Comparison of ENCODE assay signal across 8 cellular contexts in genomic region chr6:89242574-89243330, GRCh38. TPM values are rescaled to one million over a fixed set of nuclear protein-coding genes. Genes with fewer than 3 reads are reported as not detected.
DNase-seq lines count a peak whose midpoint lies in the region; ATAC-seq and TF ChIP-seq lines count a peak whose summit lies in the region.

No MANE protein-coding gene starts in this region.

- H3K9me3 ChIP-seq in Karpas-422 (ENCODE audit: low read length), result no peaks in the 10 kb centered on the region
- H3K9me3 ChIP-seq in esophagus muscularis mucosa, result no peaks in the 10 kb centered on the region
- H3K9me3 ChIP-seq in osteoblast (ENCODE audit: low read depth, low read length), result no peaks in the 10 kb centered on the region

- no peak overlapping the region for H3K4me2 ChIP-seq in Karpas-422 (ENCODE audit: low read depth, low read length, poor library complexity, severe bottlenecking)
- no peak overlapping the region for H3K4me2 ChIP-seq in osteoblast (ENCODE audit: insufficient read depth, low read length)

- H3K9ac ChIP-seq in Karpas-422 (ENCODE audit: low read length), result no peak overlapping the region

- peak; percentile 50 to 61 (median 55) for TF ChIP-seq CTCF in esophagus muscularis mucosa (IDR thresholded peaks at IDR 0.05)
- TF ChIP-seq CTCF in osteoblast (IDR thresholded peaks at IDR 0.05; ENCODE audit: extremely low read depth, low read depth, low read length), result peak; percentile 53

- H3K27ac ChIP-seq in Karpas-422 (ENCODE audit: low read length) (no peak overlapping the region), esophagus muscularis mucosa (replicated peaks in 1 of 4) (no peak overlapping the region), osteoblast (ENCODE audit: low read depth, low read length) (no peak overlapping the region)

- intact Hi-C loops in esophagus muscularis mucosa (cut with DNase I), result loop anchor here (1.0 to 2.0 kb wide), 2 partner anchors 120 to 260 kb away; no protein-coding TSS in a partner anchor
- intact Hi-C loops in activated CD4-positive, alpha-beta T cell treated with anti-CD3 and anti-CD28 coated beads, Interleukin-2, amount 10 ng/mL, durations not matched to agents 24 days and 14 days (cut with micrococcal nuclease), result loop anchor here (2.0 to 5.0 kb wide), 2 partner anchors 120 to 260 kb away; no protein-coding TSS in a partner anchor

- no peak for ATAC-seq in GM19328 (IDR thresholded peaks at IDR 0.05; ENCODE audit: unreplicated experiment)

- no peaks in the 10 kb centered on the region for H3K9me3 Mint-ChIP-seq in activated CD4-positive, alpha-beta T cell treated with anti-CD3 and anti-CD28 coated beads, Interleukin-2, amount 10 ng/mL, durations not matched to agents 24 days and 14 days

- TF ChIP-seq POLR2A in esophagus muscularis mucosa (IDR thresholded peaks at IDR 0.05; ENCODE audit: low read depth), result no peak

- H3K79me2 ChIP-seq in Karpas-422 (ENCODE audit: low read length) (no peaks in the 10 kb centered on the region), osteoblast (ENCODE audit: insufficient read depth, low read length) (no peaks in the 10 kb centered on the region)

- DNase-seq in ELF-1 (ENCODE audit: low read depth, low spot score) (peak; percentile 54), Karpas-422 (peak; percentile 67), RKO (ENCODE audit: low spot score) (peak; percentile 69), esophagus muscularis mucosa (ENCODE audit: extremely low spot score) (peak; percentile 66), osteoblast (ENCODE audit: insufficient read length, low spot score, missing footprints) (peak; percentile 25)
- no peak for DNase-seq in stimulated activated CD4-positive, alpha-beta T cell treated with anti-CD3 and anti-CD28 coated beads, Interleukin-2, amount 100 ng/mL, for 48 hours
- DNase-seq in activated CD4-positive, alpha-beta T cell treated with anti-CD3 and anti-CD28 coated beads, Interleukin-2, amount 10 ng/mL, durations not matched to agents 24 days and 14 days, result no peak

- no peaks in the 10 kb centered on the region for H3K4me1 ChIP-seq in Karpas-422 (ENCODE audit: low read length)
- peaks cover 0 to 10% (median 3%) of the 10 kb centered on the region in 4 donors for H3K4me1 ChIP-seq in esophagus muscularis mucosa
- no peaks in the 10 kb centered on the region for H3K4me1 ChIP-seq in osteoblast (ENCODE audit: insufficient read depth, low read length)

- no peaks in the 10 kb centered on the region for H3K9me2 ChIP-seq in Karpas-422 (replicated peaks; ENCODE audit: insufficient read depth, low read length)

- TF ChIP-seq EP300 in esophagus muscularis mucosa (IDR thresholded peaks at IDR 0.05), result no peak

- WGBS in esophagus muscularis mucosa, result 14% methylated on average over 3 of the region's 3 CpGs

- no peak overlapping the region for H3K4me3 Mint-ChIP-seq in activated CD4-positive, alpha-beta T cell treated with anti-CD3 and anti-CD28 coated beads, Interleukin-2, amount 10 ng/mL, durations not matched to agents 24 days and 14 days

- H4K20me1 ChIP-seq in Karpas-422 (ENCODE audit: insufficient read depth, low read depth, low read length) (no peaks in the 10 kb centered on the region), osteoblast (ENCODE audit: insufficient read depth, low read length) (no peaks in the 10 kb centered on the region)

- no peak overlapping the region for H3K4me3 ChIP-seq in Karpas-422 (ENCODE audit: low read length)
- H3K4me3 ChIP-seq in esophagus muscularis mucosa, result no peak overlapping the region
- no peak overlapping the region for H3K4me3 ChIP-seq in osteoblast (ENCODE audit: insufficient read depth, low read length)

- no peak overlapping the region for H3K27ac Mint-ChIP-seq in activated CD4-positive, alpha-beta T cell treated with anti-CD3 and anti-CD28 coated beads, Interleukin-2, amount 10 ng/mL, durations not matched to agents 24 days and 14 days

- H2AFZ ChIP-seq in Karpas-422 (ENCODE audit: low read length) (no peak overlapping the region), osteoblast (ENCODE audit: low read length) (no peak overlapping the region)

- H3K27me3 Mint-ChIP-seq in activated CD4-positive, alpha-beta T cell treated with anti-CD3 and anti-CD28 coated beads, Interleukin-2, amount 10 ng/mL, durations not matched to agents 24 days and 14 days, result peaks cover 18% of the 10 kb centered on the region

- peaks cover 9% of the 10 kb centered on the region for H3K4me1 Mint-ChIP-seq in activated CD4-positive, alpha-beta T cell treated with anti-CD3 and anti-CD28 coated beads, Interleukin-2, amount 10 ng/mL, durations not matched to agents 24 days and 14 days

- H3K27me3 ChIP-seq in Karpas-422 (ENCODE audit: low read length) (no peaks in the 10 kb centered on the region), esophagus muscularis mucosa (no peaks in the 10 kb centered on the region), osteoblast (ENCODE audit: insufficient read depth, low read length) (peaks cover 22% of the 10 kb centered on the region)

- H3K36me3 Mint-ChIP-seq in activated CD4-positive, alpha-beta T cell treated with anti-CD3 and anti-CD28 coated beads, Interleukin-2, amount 10 ng/mL, durations not matched to agents 24 days and 14 days (ENCODE audit: low read depth), result no peaks in the 10 kb centered on the region

- H3K36me3 ChIP-seq in Karpas-422 (ENCODE audit: insufficient read depth, low read length) (no peaks in the 10 kb centered on the region), esophagus muscularis mucosa (no peaks in the 10 kb centered on the region), osteoblast (ENCODE audit: insufficient read depth, low read length) (no peaks in the 10 kb centered on the region)

RNA-seq across cellular contexts. Expression of gene GABRR1, which starts 25.6 kb away (rescaled TPM):
- total RNA-seq in Karpas-422 (2014; rRNA removed; shearing (Covaris generic); ENCODE audit: low replicate concordance), result not detected in 2 replicates
- total RNA-seq in esophagus muscularis mucosa, result under 1 TPM in 1 of 4 donors, not detected in 3; 0.13 TPM
- not detected in 2 replicates for total RNA-seq in osteoblast
- total RNA-seq in activated CD4-positive, alpha-beta T cell treated with anti-CD3 and anti-CD28 coated beads, Interleukin-2, amount 10 ng/mL, durations not matched to agents 24 days and 14 days, result not detected in 2 replicates

Comparison
In these comparisons a context has a peak if more than half of its experiments do, and no peak if none do; other contexts are left out.
1. DNase-seq: peak in ELF-1 (single experiment), Karpas-422 (single experiment), RKO (single experiment), esophagus muscularis mucosa (single experiment) and osteoblast (single experiment); none in stimulated activated CD4-positive, alpha-beta T cell treated with anti-CD3 and anti-CD28 coated beads, Interleukin-2, amount 100 ng/mL, for 48 hours (0 of 2) and activated CD4-positive, alpha-beta T cell treated with anti-CD3 and anti-CD28 coated beads, Interleukin-2, amount 10 ng/mL, durations not matched to agents 24 days and 14 days (single experiment).